In genomic region chr3:153330891-153331290, GRCh38 we compare ENCODE assay signal across 25 cellular contexts.
"Had no signal": no experiment of that assay in that cellular context is flagged by ENCODE, and none has a peak within 500 bp of the region (broad histone marks: within the 10 kb centered on the region; RNA-seq: fewer than 3 reads in every experiment).

No MANE protein-coding gene starts in this region.

- H3K4me3 ChIP-seq: gastroesophageal sphincter, lung, spleen, testis, upper lobe of left lung had no signal

- H3K27ac Mint-ChIP-seq: activated naive CD4-positive, alpha-beta T cell treated with anti-CD3 and anti-CD28 coated beads, Interleukin-2, amount 50 U/mL, for 24 hours; brain; natural killer cell; progenitor cell of endocrine pancreas; T-cell had no signal

- H3K36me3 ChIP-seq: gastroesophageal sphincter, spleen, upper lobe of left lung, WERI-Rb-1 had no signal

- H3K27me3 ChIP-seq: gastroesophageal sphincter, spleen, testis, upper lobe of left lung had no signal

- H3K9me3 Mint-ChIP-seq: activated naive CD4-positive, alpha-beta T cell treated with anti-CD3 and anti-CD28 coated beads, Interleukin-2, amount 50 U/mL, for 24 hours; natural killer cell had no signal

- H3K27ac ChIP-seq: gastroesophageal sphincter, spleen, testis, upper lobe of left lung, WERI-Rb-1 had no signal

- H3K27me3 Mint-ChIP-seq: activated naive CD4-positive, alpha-beta T cell treated with anti-CD3 and anti-CD28 coated beads, Interleukin-2, amount 50 U/mL, for 24 hours; progenitor cell of endocrine pancreas; T-cell had no signal

- H3K4me3 Mint-ChIP-seq: activated naive CD4-positive, alpha-beta T cell treated with anti-CD3 and anti-CD28 coated beads, Interleukin-2, amount 50 U/mL, for 24 hours; brain; mesothelial cell of epicardium; natural killer cell; T-cell had no signal

- FAIRE-seq: kidney, TTC549 had no signal

- DNase-seq: activated CD4-positive, alpha-beta T cell treated with anti-CD3 and anti-CD28 coated beads, Interleukin-2, amount 50 U/mL, for 1 hour; activated CD4-positive, CD25-positive, alpha-beta regulatory T cell treated with anti-CD3 and anti-CD28 coated beads, Interleukin-2, amount 50 U/mL, for 72 hours; activated gamma-delta T cell treated with Interleukin-2 at 50 U/mL for 16 hours; activated T-cell treated with anti-CD3 and anti-CD28 coated beads, Interleukin-2, amount 50 U/mL, for 1 hour; anterior cingulate cortex; central memory CD4-positive, alpha-beta T cell; dermis blood vessel endothelial cell; effector CD8-positive, alpha-beta T cell; head of caudate nucleus; kidney; natural killer cell; spleen; stimulated activated CD4-positive, alpha-beta T cell treated with anti-CD3 and anti-CD28 coated beads, Interleukin-4, amount 100 ng/mL, for 1 hour; stimulated activated naive CD4-positive, alpha-beta T cell; T-cell; testis; upper lobe of left lung; WERI-Rb-1 had no signal

- H3K9me3 ChIP-seq: gastroesophageal sphincter, testis, upper lobe of left lung had no signal

- H3K36me3 Mint-ChIP-seq: activated naive CD4-positive, alpha-beta T cell treated with anti-CD3 and anti-CD28 coated beads, Interleukin-2, amount 50 U/mL, for 24 hours; brain; mesothelial cell of epicardium; natural killer cell; T-cell had no signal

- H3K4me1 ChIP-seq: gastroesophageal sphincter, spleen, testis, upper lobe of left lung had no signal
